8 cellular contexts compared by ENCODE assay signal in the genomic region with DNA sequence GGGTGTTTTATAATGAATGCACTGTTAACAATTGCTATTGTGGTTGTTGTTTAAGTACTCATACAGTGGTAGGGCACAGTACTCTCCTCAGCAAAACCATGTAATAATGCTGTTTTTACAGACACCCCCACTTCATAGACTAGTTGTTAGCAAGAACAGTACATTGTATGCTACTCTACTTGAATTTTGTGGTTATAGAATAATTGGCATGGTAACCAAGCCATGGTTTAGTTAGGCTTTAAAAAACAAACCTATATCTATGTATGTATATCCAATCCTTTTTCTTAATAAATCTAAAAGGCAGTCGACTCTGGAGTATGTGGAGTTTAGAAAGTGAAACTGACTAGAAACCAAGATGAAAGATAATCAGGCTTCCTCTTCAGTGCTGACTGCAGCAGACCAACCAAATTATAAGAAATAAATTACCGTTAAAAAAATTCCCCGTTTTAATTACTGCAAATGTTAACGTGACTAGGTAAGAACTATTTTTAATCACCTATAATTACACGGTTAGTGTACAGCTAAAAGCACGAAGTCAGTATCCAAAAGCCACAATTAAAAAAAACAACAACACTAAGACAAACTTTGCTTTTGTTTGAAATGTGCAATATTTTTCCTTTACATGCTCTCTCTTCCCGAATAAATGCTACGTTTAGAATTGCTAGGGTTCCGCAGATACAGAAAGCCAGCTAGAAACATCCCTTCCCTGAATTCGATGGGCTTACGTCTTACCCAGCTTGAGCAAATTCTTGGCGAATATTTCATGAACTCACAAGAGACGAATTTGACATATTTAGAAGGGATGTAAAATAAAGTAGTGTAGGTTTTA.
DNase-seq lines count a peak whose midpoint lies in the region; ATAC-seq and TF ChIP-seq lines count a peak whose summit lies in the region.

No MANE protein-coding gene starts in this region.

- H3K27me3 Mint-ChIP-seq in activated CD8-positive, alpha-beta T cell treated with anti-CD3 and anti-CD28 coated beads, Interleukin-2, amount 10 ng/mL, durations not matched to agents 7 days and 5 days (ENCODE audit: low read depth), result peaks cover 4% of the 10 kb centered on the region

- H3K4me1 Mint-ChIP-seq in activated CD8-positive, alpha-beta T cell treated with anti-CD3 and anti-CD28 coated beads, Interleukin-2, amount 10 ng/mL, durations not matched to agents 7 days and 5 days (ENCODE audit: low read depth), result peaks cover 41% of the 10 kb centered on the region

- H3K9me3 Mint-ChIP-seq in activated CD8-positive, alpha-beta T cell treated with anti-CD3 and anti-CD28 coated beads, Interleukin-2, amount 10 ng/mL, durations not matched to agents 7 days and 5 days (ENCODE audit: insufficient read depth), result no peaks in the 10 kb centered on the region

- H3K27me3 ChIP-seq in HL-60 (ENCODE audit: insufficient read depth, poor library complexity, severe bottlenecking) (no peaks in the 10 kb centered on the region), left ventricle myocardium inferior (ENCODE audit: low read depth) (no peaks in the 10 kb centered on the region), psoas muscle (ENCODE audit: insufficient read depth in 3 of 3, low read length in 2 of 3) (no peaks in the 10 kb centered on the region)

- TF ChIP-seq CTCF in HL-60 (IDR thresholded peaks at IDR 0.05; ENCODE audit: insufficient read depth, low read length) (no peak), left ventricle myocardium inferior (IDR thresholded peaks at IDR 0.05; ENCODE audit: borderline replicate concordance) (no peak), psoas muscle (IDR thresholded peaks at IDR 0.05) (no peak)

- WGBS in psoas muscle, 3 donors, result 0 to 2% (median 1%) methylated on average over 13 of the region's 13 CpGs

- H3K27ac ChIP-seq in HL-60 (replicated peaks) (peak overlapping the region; percentile 86), left ventricle myocardium inferior (replicated peaks) (peak overlapping the region; percentile 99), psoas muscle (peak overlapping the region; percentile 98)

- H3K4me3 ChIP-seq in HL-60 (replicated peaks; ENCODE audit: insufficient read depth, low read length) (peak overlapping the region; percentile 66), left ventricle myocardium inferior (peak overlapping the region; percentile 82), psoas muscle (peak overlapping the region; percentile 80)

- H3K36me3 ChIP-seq in left ventricle myocardium inferior (no peaks in the 10 kb centered on the region), psoas muscle (ENCODE audit: insufficient read depth in 1 of 2, low read depth in 1 of 2) (no peaks in the 10 kb centered on the region)

- H3K36me3 Mint-ChIP-seq in activated CD8-positive, alpha-beta T cell treated with anti-CD3 and anti-CD28 coated beads, Interleukin-2, amount 10 ng/mL, durations not matched to agents 7 days and 5 days (ENCODE audit: low read depth), result no peaks in the 10 kb centered on the region

- intact Hi-C loops in left ventricle myocardium inferior (cut with micrococcal nuclease), result no loop called here
- intact Hi-C loops in psoas muscle (cut with DNase I), result loop anchor here in 1 of 2 donors (1.0 to 5.0 kb wide), 2 partner anchors 91 to 115 kb away; partner anchors contain the start of gene SERTAD2

- CTCF ChIA-PET in activated CD8-positive, alpha-beta T cell treated with anti-CD3 and anti-CD28 coated beads, Interleukin-2, amount 10 ng/mL, durations not matched to agents 7 days and 5 days (lab: Charles Lee), result interaction anchor here (0.7 to 2.3 kb wide), 24 partner anchors 10 to 441 kb away, joined by 3 to 32 read pairs (median 4); partner anchors contain the start of gene SERTAD2

- H3K27ac Mint-ChIP-seq in activated CD8-positive, alpha-beta T cell treated with anti-CD3 and anti-CD28 coated beads, Interleukin-2, amount 10 ng/mL, durations not matched to agents 7 days and 5 days, result peak overlapping the region; percentile 92

- ATAC-seq in activated CD8-positive, alpha-beta T cell treated with anti-CD3 and anti-CD28 coated beads, Interleukin-2, amount 10 ng/mL, durations not matched to agents 7 days and 5 days, result peak; percentile 71
- ATAC-seq in psoas muscle (peak in 1 of 4 donors; percentile 11), esophagus mucosa (no peak)

- POLR2A ChIA-PET in activated CD8-positive, alpha-beta T cell treated with anti-CD3 and anti-CD28 coated beads, Interleukin-2, amount 10 ng/mL, durations not matched to agents 7 days and 5 days (lab: Charles Lee), result interaction anchor here (0.5 to 4.2 kb wide), 23 partner anchors 9 to 242 kb away, joined by 3 to 53 read pairs (median 4); partner anchors contain the start of genes AFTPH and SERTAD2

- H3K4me3 Mint-ChIP-seq in activated CD8-positive, alpha-beta T cell treated with anti-CD3 and anti-CD28 coated beads, Interleukin-2, amount 10 ng/mL, durations not matched to agents 7 days and 5 days, result peak overlapping the region; percentile 81

- peak; percentile 69 for DNase-seq in NOMO-1 treated with DMSO at 0.1 percent for 48 hours (lab: John Stamatoyannopoulos, UW; ENCODE audit: unreplicated experiment)
- no peak for DNase-seq in NOMO-1 treated with dmso at 0.1 percent for 144 hours (lab: John Stamatoyannopoulos, UW; ENCODE audit: unreplicated experiment)
- no peak for DNase-seq in HL-60 (ENCODE audit: low read depth in 1 of 2, low spot score in 1 of 2)
- DNase-seq in activated CD8-positive, alpha-beta T cell treated with anti-CD3 and anti-CD28 coated beads, Interleukin-2, amount 10 ng/mL, durations not matched to agents 7 days and 5 days, result no peak
- no peak for DNase-seq in left ventricle myocardium inferior
- DNase-seq in psoas muscle, result no peak
- DNase-seq in activated effector memory CD4-positive, alpha-beta T cell treated with anti-CD3 and anti-CD28 coated beads, Interleukin-2, amount 50 U/mL, for 16 hours, result no peak

- H3K4me1 ChIP-seq in left ventricle myocardium inferior (peaks cover 72% of the 10 kb centered on the region), psoas muscle (peaks cover 3% of the 10 kb centered on the region)

- H3K9me3 ChIP-seq in left ventricle myocardium inferior (replicated peaks) (no peaks in the 10 kb centered on the region), psoas muscle (no peaks in the 10 kb centered on the region)
